ENCODE assay signal across 16 cellular contexts in the genomic region with DNA sequence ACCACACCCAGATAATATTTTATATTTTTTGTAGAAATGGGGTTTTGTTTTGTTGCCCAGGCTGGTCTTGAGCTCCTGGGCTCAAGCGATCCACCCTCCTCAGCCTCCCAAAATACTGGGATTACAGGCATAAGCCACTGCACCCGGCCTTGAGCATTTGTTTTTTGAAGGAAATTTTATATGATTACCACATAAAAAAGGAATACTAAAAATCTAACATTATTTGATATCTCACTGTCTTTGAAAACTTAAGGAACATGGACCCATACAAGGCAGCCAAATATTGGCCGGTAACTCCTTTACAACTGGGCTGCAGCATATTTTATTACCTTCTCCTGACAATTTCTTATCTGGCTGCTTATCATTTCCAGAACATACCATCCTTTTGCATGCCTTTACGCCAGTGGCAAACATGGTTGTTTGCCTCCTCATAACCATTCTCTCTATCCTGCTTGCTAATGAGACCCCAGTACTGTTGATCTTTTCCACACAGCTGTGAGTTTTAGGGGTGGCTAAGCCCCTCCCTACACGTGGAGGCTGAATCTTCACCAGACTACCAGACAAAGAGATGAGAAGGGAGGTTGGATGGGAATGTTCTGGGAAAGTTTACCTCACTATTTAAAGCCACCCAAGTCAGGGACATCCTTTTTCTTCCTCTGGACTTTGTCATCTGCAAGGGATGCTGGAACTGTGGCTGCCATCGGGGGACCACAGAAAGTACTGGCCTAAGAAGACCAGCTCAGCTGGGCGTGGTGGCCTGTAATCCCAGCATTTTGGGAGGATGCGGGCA.
A peak's percentile ranks its signal among the peaks of the same experiment; 100 is the strongest.
DNase-seq lines count a peak whose midpoint lies in the region; ATAC-seq, FAIRE-seq and TF ChIP-seq lines count a peak whose summit lies in the region.
"Had no signal": no experiment of that assay in that cellular context is flagged by ENCODE, and none has a peak within 500 bp of the region (broad histone marks: within the 10 kb centered on the region; RNA-seq: fewer than 3 reads in every experiment).

No MANE protein-coding gene starts in this region.

- no peaks in the 10 kb centered on the region for H4K20me1 ChIP-seq in HepG2 (ENCODE audit: insufficient read depth, low read length)

- H2AK5ac ChIP-seq in mesendoderm (ENCODE audit: low read length) = peak overlapping the region; percentile 95

- no peak for TF ChIP-seq RAD21 in HepG2 (CRISPR knock-in tag; IDR thresholded peaks at IDR 0.05)

- H3K9me3 Mint-ChIP-seq in activated naive CD8-positive, alpha-beta T cell treated with anti-CD3 and anti-CD28 coated beads for 36 hours = no peaks in the 10 kb centered on the region
- peaks cover 4% of the 10 kb centered on the region for H3K9me3 Mint-ChIP-seq in activated CD8-positive, alpha-beta T cell treated with anti-CD3 and anti-CD28 coated beads, Interleukin-2, amount 10 ng/mL, durations not matched to agents 7 days and 5 days (ENCODE audit: insufficient read depth)
- H3K9me3 Mint-ChIP-seq: activated T-cell treated with anti-CD3 and anti-CD28 coated beads, Interleukin-2, amount 50 U/mL, for 4 hours; stimulated activated memory B cell treated with anti-CD40 and anti-IgM and Interleukin-4, amounts not matched to agents 10 μg/mL and 1 μg/mL and 100 μg/mL, for 72 hours had no signal

- 92% methylated on average over 8 of the region's 8 CpGs for WGBS in HepG2 (ENCODE audit: low lambda C conversion rate)
- WGBS in right lobe of liver (ENCODE audit: insufficient coverage, low coverage, low lambda C conversion rate, missing lambda C conversion rate) = 79% methylated on average over 7 of the region's 8 CpGs
- no CpG with 5 or more reads among the region's 8 CpGs for WGBS in mesendoderm (ENCODE audit: extremely low coverage, insufficient coverage, low lambda C conversion rate)

- TF ChIP-seq EP300 in HepG2 (IDR thresholded peaks at IDR 0.05; ENCODE audit: low read depth in 2 of 2, low read length in 2 of 2) (no peak), HepG2 (CRISPR knock-in tag; IDR thresholded peaks at IDR 0.05; ENCODE audit: borderline replicate concordance) (no peak)

- H3K9ac ChIP-seq in HepG2 (ENCODE audit: insufficient read depth, low read depth, low read length) = no peak overlapping the region
- H3K9ac ChIP-seq in mesendoderm (ENCODE audit: low read length) = peak overlapping the region; percentile 49

- no peak overlapping the region for H4K5ac ChIP-seq in mesendoderm (ENCODE audit: low read length)

- H3K27ac Mint-ChIP-seq in activated naive CD8-positive, alpha-beta T cell treated with anti-CD3 and anti-CD28 coated beads for 36 hours = peak overlapping the region; percentile 1
- no peak overlapping the region for H3K27ac Mint-ChIP-seq in activated CD8-positive, alpha-beta T cell treated with anti-CD3 and anti-CD28 coated beads, Interleukin-2, amount 10 ng/mL, durations not matched to agents 7 days and 5 days
- H3K27ac Mint-ChIP-seq: stimulated activated memory B cell treated with anti-CD40 and anti-IgM and Interleukin-4, amounts not matched to agents 10 μg/mL and 1 μg/mL and 100 μg/mL, for 72 hours had no signal

- H3K27me3 ChIP-seq in HepG2 (ENCODE audit: control insufficient read depth in 1 of 2, insufficient read depth in 2 of 2, low read length in 2 of 2) (no peaks in the 10 kb centered on the region), right lobe of liver (no peaks in the 10 kb centered on the region), mesendoderm (ENCODE audit: insufficient read depth, low read length, poor library complexity) (no peaks in the 10 kb centered on the region), vagina (no peaks in the 10 kb centered on the region)

- no peaks in the 10 kb centered on the region for H3K36me3 ChIP-seq in HepG2 (replicated peaks in 1 of 2; ENCODE audit: control insufficient read depth in 1 of 2, insufficient read depth in 2 of 2, low read length in 2 of 2)
- H3K36me3 ChIP-seq in right lobe of liver = no peaks in the 10 kb centered on the region
- peaks cover 2% of the 10 kb centered on the region for H3K36me3 ChIP-seq in mesendoderm (ENCODE audit: control insufficient read depth, insufficient read depth, low read length)
- H3K36me3 ChIP-seq in vagina = no peaks in the 10 kb centered on the region
- H3K36me3 ChIP-seq: lower lobe of right lung had no signal

- intact Hi-C loops in HepG2 (cut with micrococcal nuclease; ENCODE audit: unreplicated experiment) = no loop called here
- intact Hi-C loops in right lobe of liver (cut with DNase I) = no loop called here
- intact Hi-C loops in vagina (cut with DNase I) = no loop called here

- peak overlapping the region; percentile 83 for H3K4ac ChIP-seq in mesendoderm (ENCODE audit: low read depth, low read length)

- DNase-seq in HepG2 (ENCODE audit: low spot score) (no peak), right lobe of liver (no peak), mesendoderm (no peak), vagina (ENCODE audit: extremely low spot score in 2 of 2) (no peak), NCI-H2107 (lab: John Stamatoyannopoulos, UW) (no peak)
- DNase-seq in activated naive CD8-positive, alpha-beta T cell treated with anti-CD3 and anti-CD28 coated beads for 36 hours = no peak
- no peak for DNase-seq in activated CD8-positive, alpha-beta T cell treated with anti-CD3 and anti-CD28 coated beads, Interleukin-2, amount 10 ng/mL, durations not matched to agents 7 days and 5 days
- DNase-seq: activated T-cell treated with anti-CD3 and anti-CD28 coated beads, Interleukin-2, amount 50 U/mL, for 4 hours; hippocampal formation; lower lobe of right lung; RPMI8226; stimulated activated CD4-positive, alpha-beta T cell treated with anti-CD3 and anti-CD28 coated beads, Interleukin-4, amount 100 ng/mL, for 1 hour had no signal

- no peak overlapping the region for H2BK15ac ChIP-seq in mesendoderm (replicated peaks; ENCODE audit: low read depth)

- POLR2A ChIA-PET in HepG2 (lab: Yijun Ruan, JAX) = interaction anchor here (4.1 to 4.8 kb wide), 4 partner anchors 10 to 58 kb away, joined by 28 to 52 read pairs (median 42); no protein-coding TSS in a partner anchor
- POLR2A ChIA-PET in activated CD8-positive, alpha-beta T cell treated with anti-CD3 and anti-CD28 coated beads, Interleukin-2, amount 10 ng/mL, durations not matched to agents 7 days and 5 days (lab: Charles Lee) = interaction anchor here (1.3 to 3.1 kb wide), 2 partner anchors 12 to 59 kb away, joined by 4 to 57 read pairs; no protein-coding TSS in a partner anchor

- H3K4me3 Mint-ChIP-seq in activated naive CD8-positive, alpha-beta T cell treated with anti-CD3 and anti-CD28 coated beads for 36 hours = no peak overlapping the region
- no peak overlapping the region for H3K4me3 Mint-ChIP-seq in activated CD8-positive, alpha-beta T cell treated with anti-CD3 and anti-CD28 coated beads, Interleukin-2, amount 10 ng/mL, durations not matched to agents 7 days and 5 days
- H3K4me3 Mint-ChIP-seq: activated T-cell treated with anti-CD3 and anti-CD28 coated beads, Interleukin-2, amount 50 U/mL, for 4 hours; stimulated activated memory B cell treated with anti-CD40 and anti-IgM and Interleukin-4, amounts not matched to agents 10 μg/mL and 1 μg/mL and 100 μg/mL, for 72 hours had no signal

- H3K4me1 ChIP-seq in HepG2 (ENCODE audit: insufficient read depth, low read length) = peaks cover 68% of the 10 kb centered on the region
- H3K4me1 ChIP-seq in right lobe of liver = peaks cover 0 to 30% (median 12%) of the 10 kb centered on the region in 4 donors
- H3K4me1 ChIP-seq in mesendoderm (ENCODE audit: control insufficient read depth, low read depth, low read length) = peaks cover 12% of the 10 kb centered on the region
- H3K4me1 ChIP-seq in vagina = peaks cover 42% of the 10 kb centered on the region

- peaks cover 2% of the 10 kb centered on the region for H3K79me1 ChIP-seq in mesendoderm (ENCODE audit: low read length)

- no peak for ATAC-seq in HepG2
- ATAC-seq in right lobe of liver = no peak
- ATAC-seq in activated CD8-positive, alpha-beta T cell treated with anti-CD3 and anti-CD28 coated beads, Interleukin-2, amount 10 ng/mL, durations not matched to agents 7 days and 5 days = no peak
- no peak for ATAC-seq in GM18498 (IDR thresholded peaks at IDR 0.05; ENCODE audit: unreplicated experiment)
- ATAC-seq: activated T-cell treated with anti-CD3 and anti-CD28 coated beads, Interleukin-2, amount 50 U/mL, for 4 hours; lower lobe of right lung; stimulated activated memory B cell treated with anti-CD40 and anti-IgM and Interleukin-4, amounts not matched to agents 10 μg/mL and 1 μg/mL and 100 μg/mL, for 72 hours had no signal

- H3K4me3 ChIP-seq in HepG2 (replicated peaks in 1 of 3; ENCODE audit: insufficient read depth in 1 of 3, low read depth in 2 of 3, low read length in 3 of 3) (no peak overlapping the region), right lobe of liver (no peak overlapping the region), mesendoderm (ENCODE audit: low read length) (no peak overlapping the region), vagina (no peak overlapping the region)
- H3K4me3 ChIP-seq: lower lobe of right lung had no signal

- CTCF ChIA-PET in HepG2 (lab: Yijun Ruan, JAX; ENCODE audit: low intra/inter-chr PET ratio, low total read pairs) = no interaction called here
- CTCF ChIA-PET in activated CD8-positive, alpha-beta T cell treated with anti-CD3 and anti-CD28 coated beads, Interleukin-2, amount 10 ng/mL, durations not matched to agents 7 days and 5 days (lab: Charles Lee) = interaction anchor here (1.2 to 5.7 kb wide), 3 partner anchors 12 to 153 kb away, joined by 3 to 84 read pairs (median 13); no protein-coding TSS in a partner anchor

- H2BK120ac ChIP-seq in mesendoderm (ENCODE audit: low read depth, low read length) = peak overlapping the region; percentile 56

- in situ Hi-C loops in HepG2 (cut with HindIII; ENCODE audit: extremely low pct_ligation_motif_present, low pct_unique_long_range_greater_than_20kb) = loop anchor here (25.0 kb wide), 1 partner anchor 570 kb away; no protein-coding TSS in a partner anchor

- TF ChIP-seq POLR2A in HepG2 (IDR thresholded peaks at IDR 0.05; ENCODE audit: insufficient read depth in 1 of 2, low read depth in 2 of 2, low read length in 2 of 2) = no peak
- TF ChIP-seq POLR2A in right lobe of liver (IDR thresholded peaks at IDR 0.05) = no peak
- TF ChIP-seq POLR2A in vagina (IDR thresholded peaks at IDR 0.05) = no peak

- H2BK5ac ChIP-seq in mesendoderm (ENCODE audit: low read length) = peak overlapping the region; percentile 56

- no peaks in the 10 kb centered on the region for H3K36me3 Mint-ChIP-seq in activated naive CD8-positive, alpha-beta T cell treated with anti-CD3 and anti-CD28 coated beads for 36 hours
- H3K36me3 Mint-ChIP-seq in activated CD8-positive, alpha-beta T cell treated with anti-CD3 and anti-CD28 coated beads, Interleukin-2, amount 10 ng/mL, durations not matched to agents 7 days and 5 days (ENCODE audit: low read depth) = peaks cover 14% of the 10 kb centered on the region
- H3K36me3 Mint-ChIP-seq: stimulated activated memory B cell treated with anti-CD40 and anti-IgM and Interleukin-4, amounts not matched to agents 10 μg/mL and 1 μg/mL and 100 μg/mL, for 72 hours had no signal

- no TSS peak for BruUV-seq in HepG2 (replicated peaks; lab: Mats Ljungman, UMichigan)

- H4K8ac ChIP-seq in mesendoderm (ENCODE audit: low read depth, low read length) = no peak overlapping the region

- H3K18ac ChIP-seq in mesendoderm (ENCODE audit: low read length) = peak overlapping the region; percentile 89

- TF ChIP-seq CTCF in HepG2 (CRISPR knock-in tag; IDR thresholded peaks at IDR 0.05) = no peak
- TF ChIP-seq CTCF in right lobe of liver (IDR thresholded peaks at IDR 0.05) = no peak
- TF ChIP-seq CTCF in vagina (IDR thresholded peaks at IDR 0.05) = no peak

- H3K4me2 ChIP-seq in HepG2 (ENCODE audit: low read depth, low read length) (no peak overlapping the region), mesendoderm (ENCODE audit: low read length) (no peak overlapping the region)

- H3K56ac ChIP-seq in mesendoderm (ENCODE audit: low read length) = peak overlapping the region; percentile 66

- no peaks in the 10 kb centered on the region for H3K9me3 ChIP-seq in HepG2 (ENCODE audit: low read length)
- no peaks in the 10 kb centered on the region for H3K9me3 ChIP-seq in right lobe of liver
- H3K9me3 ChIP-seq in vagina = no peaks in the 10 kb centered on the region
- H3K9me3 ChIP-seq: lower lobe of right lung had no signal

- no peaks in the 10 kb centered on the region for H3K27me3 Mint-ChIP-seq in activated naive CD8-positive, alpha-beta T cell treated with anti-CD3 and anti-CD28 coated beads for 36 hours
- no peaks in the 10 kb centered on the region for H3K27me3 Mint-ChIP-seq in activated CD8-positive, alpha-beta T cell treated with anti-CD3 and anti-CD28 coated beads, Interleukin-2, amount 10 ng/mL, durations not matched to agents 7 days and 5 days (ENCODE audit: low read depth)
- H3K27me3 Mint-ChIP-seq: stimulated activated memory B cell treated with anti-CD40 and anti-IgM and Interleukin-4, amounts not matched to agents 10 μg/mL and 1 μg/mL and 100 μg/mL, for 72 hours had no signal

- H3K27ac ChIP-seq in HepG2 (ENCODE audit: extremely low read length, insufficient read depth, low read length) (no peak overlapping the region), right lobe of liver (no peak overlapping the region), mesendoderm (ENCODE audit: low read depth, low read length) (peak overlapping the region; percentile 16), vagina (peak overlapping the region; percentile 88)

- FAIRE-seq in HepG2 (lab: Jason Lieb, UNC) = no peak
- FAIRE-seq: GM18507, HTR-8/SVneo had no signal

- peaks cover 16% of the 10 kb centered on the region for H3K4me1 Mint-ChIP-seq in activated naive CD8-positive, alpha-beta T cell treated with anti-CD3 and anti-CD28 coated beads for 36 hours
- peaks cover 32% of the 10 kb centered on the region for H3K4me1 Mint-ChIP-seq in activated CD8-positive, alpha-beta T cell treated with anti-CD3 and anti-CD28 coated beads, Interleukin-2, amount 10 ng/mL, durations not matched to agents 7 days and 5 days (ENCODE audit: low read depth)
- H3K4me1 Mint-ChIP-seq: stimulated activated memory B cell treated with anti-CD40 and anti-IgM and Interleukin-4, amounts not matched to agents 10 μg/mL and 1 μg/mL and 100 μg/mL, for 72 hours had no signal

- H3K79me2 ChIP-seq in HepG2 (ENCODE audit: insufficient read depth, low read length) (no peaks in the 10 kb centered on the region), mesendoderm (ENCODE audit: control insufficient read depth, insufficient read depth, low read length) (peaks cover 36% of the 10 kb centered on the region)

- H3K23ac ChIP-seq in mesendoderm (ENCODE audit: low read length) = peak overlapping the region; percentile 92

- H2AFZ ChIP-seq in HepG2 (ENCODE audit: low read length) = no peak overlapping the region

Comparison
In these comparisons a context has a peak if more than half of its experiments do, and no peak if none do; other contexts are left out.
1. H3K27ac ChIP-seq: peak in mesendoderm (single experiment) and vagina (single experiment); none in HepG2 (single experiment) and right lobe of liver (0 of 3).